In the genomic region with DNA sequence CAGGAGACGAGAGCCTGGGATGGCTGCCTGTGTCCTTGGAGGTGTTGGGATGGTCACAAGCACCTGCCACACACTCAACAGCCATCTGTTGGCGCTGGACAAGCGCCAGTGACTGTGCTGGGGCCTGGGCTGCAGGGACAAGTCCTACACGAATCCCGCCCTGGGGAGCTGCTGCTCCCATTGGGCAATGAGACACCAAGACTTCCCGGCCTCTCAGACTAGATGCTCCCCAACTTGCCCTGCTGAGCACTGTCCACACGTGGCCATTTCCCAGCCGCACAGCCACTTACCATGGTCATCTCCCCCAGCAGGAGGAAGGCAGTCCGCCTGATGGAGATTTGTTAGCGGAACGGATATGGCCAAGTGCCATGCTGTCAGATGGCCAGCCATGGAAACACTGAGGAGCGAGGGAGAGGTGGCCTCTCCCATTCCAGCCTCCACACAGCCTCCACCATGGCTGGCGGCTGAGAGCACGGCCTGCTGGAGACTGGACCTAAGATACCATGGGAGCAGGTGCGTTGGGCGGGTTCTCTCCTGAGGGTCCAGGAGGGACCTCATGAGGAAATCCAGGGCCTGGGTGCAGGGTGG, we compare ENCODE assay signal across 28 cellular contexts. TPM values are rescaled to one million over a fixed set of nuclear protein-coding genes. Genes with fewer than 3 reads are reported as not detected.
DNase-seq lines count a peak whose midpoint lies in the region; ATAC-seq lines count a peak whose summit lies in the region.
"Had no signal": no experiment of that assay in that cellular context is flagged by ENCODE, and none has a peak within 500 bp of the region (broad histone marks: within the 10 kb centered on the region; RNA-seq: fewer than 3 reads in every experiment).

No MANE protein-coding gene starts in this region.

- no peak for ATAC-seq in Right ventricle myocardium inferior
- peak; percentile 10 for ATAC-seq in left ventricle myocardium superior
- ATAC-seq in sciatic nerve, result no peak
- no peak for ATAC-seq in GM19395 (IDR thresholded peaks at IDR 0.05; ENCODE audit: unreplicated experiment)
- ATAC-seq: gastrocnemius medialis; stimulated activated naive CD8-positive, alpha-beta T cell treated with anti-CD3 and anti-CD28 coated beads, Interleukin-15, Interleukin-2, amounts not matched to agents 100 U/mL and 50 U/mL, for 24 hours had no signal

- intact Hi-C loops in Right ventricle myocardium inferior (cut with DNase I) (no loop called here), cardiac septum (cut with DNase I) (no loop called here), left ventricle myocardium superior (cut with micrococcal nuclease) (no loop called here), sciatic nerve (cut with DNase I) (no loop called here)

- DNase-seq in Right ventricle myocardium inferior (ENCODE audit: missing footprints) (peak; percentile 49), cardiac septum (ENCODE audit: low spot score) (no peak), SHP77 (lab: John Stamatoyannopoulos, UW) (peak; percentile 39 to 61), left ventricle myocardium superior (peak; percentile 56), sciatic nerve (ENCODE audit: low spot score) (no peak), H4 (ENCODE audit: low spot score) (no peak)
- DNase-seq in stimulated activated CD4-positive, alpha-beta T cell treated with anti-CD3 and anti-CD28 coated beads, Interleukin-1b, Interleukin-23, amount 100 ng/mL, for 48 hours, result no peak
- DNase-seq: activated CD4-positive, alpha-beta T cell treated with anti-CD3 and anti-CD28 coated beads for 4 hours; activated CD8-positive, alpha-beta memory T cell treated with anti-CD3 and anti-CD28 coated beads, Interleukin-2, amount 50 U/mL, for 48 hours; activated gamma-delta T cell treated with Interleukin-2 at 50 U/mL for 16 hours; CD4-positive, alpha-beta T cell; DMS79 treated with DMSO at 0.1 percent for 48 hours; effector memory CD4-positive, alpha-beta T cell; H9; hypothalamus; Karpas-422; naive B cell; NCI-H1048; NCI-H2081 treated with DMSO at 0.1 percent for 48 hours; NCI-H510A treated with DMSO at 0.1 percent for 48 hours; stimulated activated naive CD8-positive, alpha-beta T cell treated with anti-CD3 and anti-CD28 coated beads, Interleukin-15, Interleukin-2, amounts not matched to agents 100 U/mL and 50 U/mL, for 24 hours; thyroid gland had no signal

RNA-seq across cellular contexts. Expression of a gene that starts 43.9 kb away (rescaled TPM):
- total RNA-seq in Right ventricle myocardium inferior (not detected), cardiac septum (not detected), left ventricle myocardium superior (not detected), sciatic nerve (not detected)
- total RNA-seq in H4 (2014; rRNA removed; shearing (Covaris generic)), result not detected in 2 replicates
- total RNA-seq: aorta; CD4-positive, alpha-beta T cell; gastrocnemius medialis; HT1080; lung microvascular endothelial cell; T-helper 1 cell treated with Interleukin-12 subunit alpha and Interleukin-12 subunit beta and Interleukin-4 antibody, amounts not matched to agents 30 ng/mL and 1 ng/mL, for 36 hours; thyroid gland had no signal

RNA-seq across cellular contexts. Expression of a gene that starts 58.2 kb away (rescaled TPM):
- total RNA-seq in Right ventricle myocardium inferior, result 23.5 TPM
- 23.9 TPM for total RNA-seq in cardiac septum
- 28.6 TPM for total RNA-seq in left ventricle myocardium superior
- total RNA-seq in sciatic nerve, result 26.5 TPM
- 20.3 and 21.3 TPM in 2 replicates for total RNA-seq in H4 (2014; rRNA removed; shearing (Covaris generic))

Comparison
In these comparisons a context has a peak if more than half of its experiments do, and no peak if none do; other contexts are left out.
1. DNase-seq: peak in Right ventricle myocardium inferior (single experiment), SHP77 (2 of 2) and left ventricle myocardium superior (single experiment); none in cardiac septum (single experiment), stimulated activated CD4-positive, alpha-beta T cell treated with anti-CD3 and anti-CD28 coated beads, Interleukin-1b, Interleukin-23, amount 100 ng/mL, for 48 hours (single experiment), sciatic nerve (single experiment) and H4 (single experiment).